Comparison of ENCODE assay signal across 21 cellular contexts in genomic region chr4:78781086-78781630, GRCh38.
"Had no signal": no experiment of that assay in that cellular context is flagged by ENCODE, and none has a peak within 500 bp of the region (broad histone marks: within the 10 kb centered on the region; RNA-seq: fewer than 3 reads in every experiment).

No MANE protein-coding gene starts in this region.

- H3K27ac Mint-ChIP-seq: activated CD4-positive, alpha-beta T cell treated with anti-CD3 and anti-CD28 coated beads, Interleukin-2, amount 10 ng/mL, durations not matched to agents 24 days and 14 days; activated naive CD4-positive, alpha-beta T cell treated with anti-CD3 and anti-CD28 coated beads, Interleukin-2, amount 50 U/mL, for 24 hours; dendritic cell treated with granulocyte-macrophage colony-stimulating factor and Interleukin-4, amounts not matched to agents 40 ng/mL and 50 ng/mL, for 4 days; nephron; stimulated activated effector memory CD8-positive, alpha-beta T cell treated with anti-CD3 and anti-CD28 coated beads, Interleukin-12 subunit alpha, Interleukin-12 subunit beta, amount 100 ng/mL, for 72 hours had no signal

- H3K36me3 Mint-ChIP-seq: activated naive CD4-positive, alpha-beta T cell treated with anti-CD3 and anti-CD28 coated beads, Interleukin-2, amount 50 U/mL, for 24 hours had no signal

- H3K4me3 Mint-ChIP-seq: activated CD4-positive, alpha-beta T cell treated with anti-CD3 and anti-CD28 coated beads, Interleukin-2, amount 10 ng/mL, durations not matched to agents 24 days and 14 days; activated naive CD4-positive, alpha-beta T cell treated with anti-CD3 and anti-CD28 coated beads, Interleukin-2, amount 50 U/mL, for 24 hours; dendritic cell treated with granulocyte-macrophage colony-stimulating factor and Interleukin-4, amounts not matched to agents 40 ng/mL and 50 ng/mL, for 4 days; nephron; stimulated activated effector memory CD8-positive, alpha-beta T cell treated with anti-CD3 and anti-CD28 coated beads, Interleukin-12 subunit alpha, Interleukin-12 subunit beta, amount 100 ng/mL, for 72 hours had no signal

- H3K27ac ChIP-seq: adrenal gland, cardiac muscle cell, testis had no signal

- H3K36me3 ChIP-seq: adrenal gland, cardiac muscle cell, esophagus squamous epithelium had no signal

- H3K27me3 Mint-ChIP-seq: activated CD4-positive, alpha-beta T cell treated with anti-CD3 and anti-CD28 coated beads, Interleukin-2, amount 10 ng/mL, durations not matched to agents 24 days and 14 days; activated naive CD4-positive, alpha-beta T cell treated with anti-CD3 and anti-CD28 coated beads, Interleukin-2, amount 50 U/mL, for 24 hours; dendritic cell treated with granulocyte-macrophage colony-stimulating factor and Interleukin-4, amounts not matched to agents 40 ng/mL and 50 ng/mL, for 4 days had no signal

- H3K4me3 ChIP-seq: adrenal gland, cardiac muscle cell, esophagus squamous epithelium, smooth muscle cell, testis had no signal

- H3K27me3 ChIP-seq: adrenal gland, cardiac muscle cell, esophagus squamous epithelium, testis had no signal

- H3K4me2 ChIP-seq: smooth muscle cell had no signal

- DNase-seq: activated CD4-positive, alpha-beta T cell treated with anti-CD3 and anti-CD28 coated beads, Interleukin-2, amount 10 ng/mL, durations not matched to agents 24 days and 14 days; activated CD4-positive, CD25-positive, alpha-beta regulatory T cell; activated CD8-positive, alpha-beta memory T cell treated with anti-CD3 and anti-CD28 coated beads, Interleukin-2, amount 50 U/mL, for 48 hours; activated effector memory CD4-positive, alpha-beta T cell treated with anti-CD3 and anti-CD28 coated beads, Interleukin-2, amount 50 U/mL, for 16 hours; activated T-cell treated with anti-CD3 and anti-CD28 coated beads, Interleukin-2, amount 50 U/mL, for 48 hours; adrenal gland; effector memory CD4-positive, alpha-beta T cell; esophagus squamous epithelium; mammary epithelial cell; midbrain; nucleus accumbens; stimulated activated CD4-positive, alpha-beta T cell treated with anti-CD3 and anti-CD28 coated beads, Interleukin-4, amount 100 ng/mL, for 24 hours; testis had no signal

- H3K9me3 Mint-ChIP-seq: activated CD4-positive, alpha-beta T cell treated with anti-CD3 and anti-CD28 coated beads, Interleukin-2, amount 10 ng/mL, durations not matched to agents 24 days and 14 days; activated naive CD4-positive, alpha-beta T cell treated with anti-CD3 and anti-CD28 coated beads, Interleukin-2, amount 50 U/mL, for 24 hours; dendritic cell treated with granulocyte-macrophage colony-stimulating factor and Interleukin-4, amounts not matched to agents 40 ng/mL and 50 ng/mL, for 4 days; nephron; stimulated activated effector memory CD8-positive, alpha-beta T cell treated with anti-CD3 and anti-CD28 coated beads, Interleukin-12 subunit alpha, Interleukin-12 subunit beta, amount 100 ng/mL, for 72 hours had no signal

- H3K9me3 ChIP-seq: adrenal gland, esophagus squamous epithelium, testis had no signal

- ATAC-seq: left lobe of liver; sciatic nerve; stimulated activated effector memory CD8-positive, alpha-beta T cell treated with anti-CD3 and anti-CD28 coated beads, Interleukin-12 subunit alpha, Interleukin-12 subunit beta, amount 100 ng/mL, for 72 hours had no signal
